Comparison of ENCODE assay signal across 20 cellular contexts in the genomic region with DNA sequence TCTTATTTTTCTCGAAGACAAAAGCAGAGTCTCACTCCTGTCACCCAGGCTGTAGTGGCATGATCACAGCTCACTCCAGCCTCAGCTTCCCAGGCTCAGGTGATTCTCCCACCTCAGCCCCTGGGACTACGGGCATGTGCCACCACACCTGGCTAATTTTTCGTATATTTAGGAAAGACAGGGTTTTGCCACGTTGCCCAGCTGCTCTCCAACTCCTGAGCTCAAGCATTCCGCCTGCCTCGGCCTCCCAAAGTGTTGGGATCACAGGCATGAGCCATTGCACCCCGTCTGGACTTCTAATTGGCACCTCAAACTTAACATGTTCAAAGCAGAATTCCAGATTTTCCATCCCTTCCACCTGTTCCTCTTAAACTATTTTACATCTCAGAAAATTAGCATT.
"Had no signal": no experiment of that assay in that cellular context is flagged by ENCODE, and none has a peak within 500 bp of the region (broad histone marks: within the 10 kb centered on the region; RNA-seq: fewer than 3 reads in every experiment).

No MANE protein-coding gene starts in this region.

- ATAC-seq: mucosa of descending colon had no signal

- H3K9me3 Mint-ChIP-seq: type B pancreatic cell had no signal

- H3K27ac ChIP-seq: cardiac muscle cell, esophagus muscularis mucosa, prostate gland, SJCRH30, stomach, testis had no signal

- H3K27ac Mint-ChIP-seq: activated B cell treated with CpG ODN at 0.5 μM for 24 hours; dendritic cell treated with granulocyte-macrophage colony-stimulating factor and Interleukin-4, amounts not matched to agents 40 ng/mL and 50 ng/mL, for 4 days; immature natural killer cell; memory B cell; type B pancreatic cell had no signal

- H3K27me3 Mint-ChIP-seq: activated B cell treated with CpG ODN at 0.5 μM for 24 hours; dendritic cell treated with granulocyte-macrophage colony-stimulating factor and Interleukin-4, amounts not matched to agents 40 ng/mL and 50 ng/mL, for 4 days; memory B cell; naive B cell; type B pancreatic cell had no signal

- H3K36me3 Mint-ChIP-seq: type B pancreatic cell had no signal

- DNase-seq: activated B cell treated with CpG ODN at 0.5 μM for 24 hours; activated naive CD4-positive, alpha-beta T cell treated with Interleukin-2 at 50 U/mL for 16 hours; amniotic stem cell; effector CD8-positive, alpha-beta T cell; immature natural killer cell; kidney glomerular epithelial cell; left ventricle myocardium superior; mucosa of descending colon; naive B cell; SJCRH30; stimulated activated CD4-positive, alpha-beta T cell treated with anti-CD3 and anti-CD28 coated beads, Interleukin-2, amount 100 ng/mL, for 24 hours; stomach; T-helper 9 cell; testis had no signal

- H3K4me3 Mint-ChIP-seq: activated B cell treated with CpG ODN at 0.5 μM for 24 hours; dendritic cell treated with granulocyte-macrophage colony-stimulating factor and Interleukin-4, amounts not matched to agents 40 ng/mL and 50 ng/mL, for 4 days; immature natural killer cell; memory B cell; type B pancreatic cell had no signal
